Comparison of ENCODE assay signal across 13 cellular contexts in genomic region chr6:30928677-30929076, GRCh38. TPM values are rescaled to one million over a fixed set of nuclear protein-coding genes. Genes with fewer than 3 reads are reported as not detected.
DNase-seq lines count a peak whose midpoint lies in the region; ATAC-seq and TF ChIP-seq lines count a peak whose summit lies in the region.
"Had no signal": no experiment of that assay in that cellular context is flagged by ENCODE, and none has a peak within 500 bp of the region (broad histone marks: within the 10 kb centered on the region; RNA-seq: fewer than 3 reads in every experiment).

No MANE protein-coding gene starts in this region.

- no peaks in the 10 kb centered on the region for H3K9me2 ChIP-seq in Karpas-422 (replicated peaks; ENCODE audit: insufficient read depth, low read length)

- POLR2A ChIA-PET in MCF 10A (lab: Yijun Ruan, JAX), result interaction anchor here (1.0 kb wide), 1 partner anchor 20 kb away, joined by 3 read pairs; the partner anchor contains the start of gene GTF2H4

- peak overlapping the region; percentile 8 for H3K27ac Mint-ChIP-seq in MCF 10A (ENCODE audit: low read depth, unreplicated experiment)
- H3K27ac Mint-ChIP-seq: CD4-positive, alpha-beta memory T cell had no signal

- TF ChIP-seq CTCF in MCF 10A (IDR thresholded peaks at IDR 0.05; ENCODE audit: unreplicated experiment) (no peak), breast epithelium (IDR thresholded peaks at IDR 0.05) (no peak), upper lobe of right lung (IDR thresholded peaks at IDR 0.05) (no peak)

- DNase-seq in MCF 10A (ENCODE audit: unreplicated experiment) (no peak), breast epithelium (ENCODE audit: low spot score in 2 of 2) (no peak), Karpas-422 (peak; percentile 61), upper lobe of right lung (no peak)
- DNase-seq: BE2C; CD4-positive, alpha-beta memory T cell; DMS79; GM23248; H7 had no signal

- no peak overlapping the region for H3K4me2 ChIP-seq in Karpas-422 (ENCODE audit: low read depth, low read length, poor library complexity, severe bottlenecking)

- no peak overlapping the region for H2AFZ ChIP-seq in Karpas-422 (ENCODE audit: low read length)
- H2AFZ ChIP-seq: GM23248 had no signal

- no peak for TF ChIP-seq POLR2A in breast epithelium (IDR thresholded peaks at IDR 0.05)

- H3K4me1 Mint-ChIP-seq in MCF 10A (ENCODE audit: insufficient read depth, unreplicated experiment), result peaks cover 34% of the 10 kb centered on the region
- H3K4me1 Mint-ChIP-seq: CD4-positive, alpha-beta memory T cell had no signal

- H3K4me3 Mint-ChIP-seq in MCF 10A (ENCODE audit: unreplicated experiment), result no peak overlapping the region
- H3K4me3 Mint-ChIP-seq: CD4-positive, alpha-beta memory T cell had no signal

- no peaks in the 10 kb centered on the region for H3K27me3 ChIP-seq in breast epithelium
- no peaks in the 10 kb centered on the region for H3K27me3 ChIP-seq in Karpas-422 (ENCODE audit: low read length)
- H3K27me3 ChIP-seq in upper lobe of right lung, result no peaks in the 10 kb centered on the region
- H3K27me3 ChIP-seq: BE2C had no signal

- no TSS peak for BruUV-seq in MCF 10A (replicated peaks; lab: Mats Ljungman, UMichigan)

- no peaks in the 10 kb centered on the region for H3K79me2 ChIP-seq in Karpas-422 (ENCODE audit: low read length)

- H3K36me3 ChIP-seq in breast epithelium (no peaks in the 10 kb centered on the region), Karpas-422 (ENCODE audit: insufficient read depth, low read length) (peaks cover 12% of the 10 kb centered on the region), upper lobe of right lung (peaks cover 26% of the 10 kb centered on the region)
- H3K36me3 ChIP-seq: BE2C had no signal

- no peaks in the 10 kb centered on the region for H4K20me1 ChIP-seq in Karpas-422 (ENCODE audit: insufficient read depth, low read depth, low read length)

- H3K9ac ChIP-seq in Karpas-422 (ENCODE audit: low read length), result no peak overlapping the region
- H3K9ac ChIP-seq: GM23248 had no signal

- no peaks in the 10 kb centered on the region for H3K4me1 ChIP-seq in breast epithelium
- H3K4me1 ChIP-seq in Karpas-422 (ENCODE audit: low read length), result no peaks in the 10 kb centered on the region
- H3K4me1 ChIP-seq in upper lobe of right lung, result peaks cover 9% of the 10 kb centered on the region
- H3K4me1 ChIP-seq: BE2C had no signal

- H3K27ac ChIP-seq in breast epithelium, result no peak overlapping the region
- no peak overlapping the region for H3K27ac ChIP-seq in Karpas-422 (ENCODE audit: low read length)
- H3K27ac ChIP-seq in upper lobe of right lung, result peak overlapping the region; percentile 80
- H3K27ac ChIP-seq: C4-2B, GM23248 had no signal

- no peaks in the 10 kb centered on the region for H3K9me3 Mint-ChIP-seq in MCF 10A (ENCODE audit: unreplicated experiment)

- peaks cover 0 to 7% of the 10 kb centered on the region in 2 donors for H3K9me3 ChIP-seq in breast epithelium
- H3K9me3 ChIP-seq in Karpas-422 (ENCODE audit: low read length), result no peaks in the 10 kb centered on the region
- H3K9me3 ChIP-seq in upper lobe of right lung, result no peaks in the 10 kb centered on the region
- H3K9me3 ChIP-seq: BE2C had no signal

- no peaks in the 10 kb centered on the region for H3K27me3 Mint-ChIP-seq in MCF 10A (ENCODE audit: insufficient read depth, unreplicated experiment)
- H3K27me3 Mint-ChIP-seq: CD4-positive, alpha-beta memory T cell had no signal

- H3K4me3 ChIP-seq in breast epithelium, result no peak overlapping the region
- H3K4me3 ChIP-seq in Karpas-422 (ENCODE audit: low read length), result no peak overlapping the region
- H3K4me3 ChIP-seq in upper lobe of right lung, result no peak overlapping the region
- H3K4me3 ChIP-seq: GM12878, GM23248 had no signal

- peaks cover 10% of the 10 kb centered on the region for H3K36me3 Mint-ChIP-seq in MCF 10A (ENCODE audit: insufficient read depth, unreplicated experiment)

- CTCF ChIA-PET in MCF 10A (lab: Yijun Ruan, JAX), result interaction anchor here (1.3 to 21.4 kb wide), 3 partner anchors 14 to 195 kb away, joined by 3 to 749 read pairs (median 71); partner anchors contain the start of gene VARS2

- intact Hi-C loops in MCF 10A (cut with micrococcal nuclease) (no loop called here), breast epithelium (cut with DNase I; ENCODE audit: low total_unique reads) (no loop called here), upper lobe of right lung (cut with DNase I) (no loop called here)

- ATAC-seq in upper lobe of right lung, result no peak
- no peak for ATAC-seq in HG02981 (IDR thresholded peaks at IDR 0.05; ENCODE audit: unreplicated experiment)
- ATAC-seq: GM12878 had no signal

RNA-seq across cellular contexts. Expression of gene SFTA2, which starts 3.3 kb away (rescaled TPM):
- total RNA-seq in MCF 10A (2022) (not detected in 2 replicates), breast epithelium (not detected), upper lobe of right lung (369 TPM)
- not detected in 2 replicates for total RNA-seq in Karpas-422 (2014; rRNA removed; shearing (Covaris generic); ENCODE audit: low replicate concordance)
- total RNA-seq: G401, GM23248, H7 had no signal

RNA-seq across cellular contexts. Expression of gene MUCL3, which starts 12.1 kb away (rescaled TPM):
- total RNA-seq in MCF 10A (2022), result not detected in 2 replicates
- total RNA-seq in breast epithelium, result not detected
- total RNA-seq in Karpas-422 (2014; rRNA removed; shearing (Covaris generic); ENCODE audit: low replicate concordance), result not detected in 2 replicates
- 4.6 TPM for total RNA-seq in upper lobe of right lung
- total RNA-seq: CD4-positive, alpha-beta memory T cell; G401; GM23248; H7 had no signal

RNA-seq across cellular contexts. Expression of gene VARS2, which starts 14.6 kb away (rescaled TPM):
- 38.8 and 52.7 TPM in 2 replicates for total RNA-seq in MCF 10A (2022)
- total RNA-seq in breast epithelium, result 10 to 100 TPM; 15.7 to 19.2 (median 16.8) TPM
- 42.3 and 50.2 TPM in 2 replicates for total RNA-seq in Karpas-422 (2014; rRNA removed; shearing (Covaris generic); ENCODE audit: low replicate concordance)
- 28.7 TPM for total RNA-seq in upper lobe of right lung

RNA-seq across cellular contexts. Expression of gene GTF2H4, which starts 20.7 kb away (rescaled TPM):
- 30.6 and 33.9 TPM in 2 replicates for total RNA-seq in MCF 10A (2022)
- total RNA-seq in breast epithelium, result 10 to 100 TPM; 10.4 to 13.4 (median 11.1) TPM
- 21.8 and 23.4 TPM in 2 replicates for total RNA-seq in Karpas-422 (2014; rRNA removed; shearing (Covaris generic); ENCODE audit: low replicate concordance)
- 44.6 TPM for total RNA-seq in upper lobe of right lung

RNA-seq across cellular contexts. Expression of gene DDR1, which starts 44.4 kb away (rescaled TPM):
- total RNA-seq in MCF 10A (2022), result 59.7 and 66.0 TPM in 2 replicates
- 100 to 1,000 TPM in 1 of 3 donors, 10 to 100 TPM in 2; 18.1 to 149 (median 72.1) TPM for total RNA-seq in breast epithelium
- 0.15 and 0.25 TPM in 2 replicates for total RNA-seq in Karpas-422 (2014; rRNA removed; shearing (Covaris generic); ENCODE audit: low replicate concordance)
- 102 TPM for total RNA-seq in upper lobe of right lung

Comparison
In these comparisons a context has a peak if more than half of its experiments do, and no peak if none do; other contexts are left out.
1. RNA of gene SFTA2, which starts 3.3 kb away (total RNA-seq): 369 TPM in upper lobe of right lung (single experiment); not detected in MCF 10A, not detected in breast epithelium and not detected in Karpas-422; every median in the first group is over 100 times any median in the second.